4 cellular contexts compared by ENCODE assay signal in the genomic region with DNA sequence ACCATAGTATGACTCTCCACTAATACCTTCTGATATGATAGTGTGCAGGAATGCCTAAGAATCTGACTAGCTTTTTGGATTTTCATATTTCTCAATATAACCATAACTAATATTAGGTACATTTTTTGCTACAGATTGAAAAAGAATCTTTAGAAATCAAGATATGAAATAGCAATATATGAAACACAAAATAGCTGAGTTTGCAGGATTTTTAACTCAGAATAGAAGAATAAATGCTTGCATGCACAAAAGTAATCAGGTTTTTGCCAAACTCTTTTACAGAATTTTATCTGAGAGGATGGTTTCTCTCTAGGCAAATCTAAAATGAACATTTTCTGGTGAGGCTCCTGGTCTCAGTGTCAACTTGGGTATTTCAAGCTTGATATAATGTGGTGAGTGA.
TF ChIP-seq lines count a peak whose summit lies in the region.

No MANE protein-coding gene starts in this region.

TF ChIP-seq in A549, 52 proteins besides CTCF, POLR2A, EP300 and RAD21:
- no peak for TF ChIP-seq SMC3 (IDR thresholded peaks at IDR 0.05)
- TF ChIP-seq MAFK (IDR thresholded peaks at IDR 0.05; ENCODE audit: partially characterized antibody) = peak; percentile 84

TF ChIP-seq in IMR-90, 13 proteins besides CTCF, POLR2A, EP300 and RAD21:
- TF ChIP-seq MAFK (IDR thresholded peaks at IDR 0.05; ENCODE audit: low read depth, low read length) = peak; percentile 85
- TF ChIP-seq BHLHE40 (IDR thresholded peaks at IDR 0.05; ENCODE audit: low read depth, low read length) = no peak

TF ChIP-seq in K562, 482 proteins besides CTCF, POLR2A, EP300 and RAD21:
- no peak for TF ChIP-seq ZNF445 (CRISPR knock-in tag; IDR thresholded peaks at IDR 0.05; ENCODE audit: low read depth)
- TF ChIP-seq, protein P1, sequence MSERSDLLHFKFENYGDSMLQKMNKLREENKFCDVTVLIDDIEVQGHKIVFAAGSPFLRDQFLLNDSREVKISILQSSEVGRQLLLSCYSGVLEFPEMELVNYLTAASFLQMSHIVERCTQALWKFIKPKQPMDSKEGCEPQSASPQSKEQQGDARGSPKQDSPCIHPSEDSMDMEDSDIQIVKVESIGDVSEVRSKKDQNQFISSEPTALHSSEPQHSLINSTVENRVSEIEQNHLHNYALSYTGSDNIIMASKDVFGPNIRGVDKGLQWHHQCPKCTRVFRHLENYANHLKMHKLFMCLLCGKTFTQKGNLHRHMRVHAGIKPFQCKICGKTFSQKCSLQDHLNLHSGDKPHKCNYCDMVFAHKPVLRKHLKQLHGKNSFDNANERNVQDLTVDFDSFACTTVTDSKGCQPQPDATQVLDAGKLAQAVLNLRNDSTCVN (CRISPR knock-in tag; IDR thresholded peaks at IDR 0.05) = no peak
- TF ChIP-seq IFI16 (CRISPR knock-in tag; IDR thresholded peaks at IDR 0.05) = no peak
- TF ChIP-seq DNMT1 (IDR thresholded peaks at IDR 0.05) = no peak
- peak; percentile 61 for TF ChIP-seq ZNF316 (IDR thresholded peaks at IDR 0.05)
- no peak for TF ChIP-seq LARP7 (IDR thresholded peaks at IDR 0.05)
- peak; percentile 39; the same call in 1 of the 2 replicates for TF ChIP-seq MAFF (IDR thresholded peaks at IDR 0.05; ENCODE audit: low read length)
- peak; percentile 42; the same call in 1 of the 2 replicates for TF ChIP-seq C11orf30 (IDR thresholded peaks at IDR 0.05; ENCODE audit: low read depth)
- TF ChIP-seq PCBP2 (IDR thresholded peaks at IDR 0.05; ENCODE audit: low read depth, low read length, poor library complexity, severe bottlenecking) = no peak
- no peak for TF ChIP-seq IRF2 (CRISPR knock-in tag; IDR thresholded peaks at IDR 0.05)
- TF ChIP-seq ETV5 (CRISPR knock-in tag; IDR thresholded peaks at IDR 0.05; ENCODE audit: low read depth) = no peak
- no peak for TF ChIP-seq ZNF232 (CRISPR knock-in tag; IDR thresholded peaks at IDR 0.05)
- no peak for TF ChIP-seq SRF (CRISPR knock-in tag; IDR thresholded peaks at IDR 0.05)
- no peak for TF ChIP-seq KDM1A (IDR thresholded peaks at IDR 0.05)
- no peak for TF ChIP-seq CREM (IDR thresholded peaks at IDR 0.05; ENCODE audit: low read depth)
- TF ChIP-seq FOXP1 (CRISPR knock-in tag; IDR thresholded peaks at IDR 0.05) = no peak
- no peak for TF ChIP-seq RB1 (IDR thresholded peaks at IDR 0.05; ENCODE audit: low read depth)
- TF ChIP-seq POLR2AphosphoS5 (IDR thresholded peaks at IDR 0.05; ENCODE audit: control insufficient read depth, insufficient read depth, low read depth, low read length) = no peak
- TF ChIP-seq STAT5B (CRISPR knock-in tag; IDR thresholded peaks at IDR 0.05) = no peak
- no peak for TF ChIP-seq EHMT2 (IDR thresholded peaks at IDR 0.05)
- TF ChIP-seq FIP1L1 (IDR thresholded peaks at IDR 0.05; ENCODE audit: low read depth, low read length, poor library complexity, severe bottlenecking) = no peak
- TF ChIP-seq ZNF263 (CRISPR knock-in tag; IDR thresholded peaks at IDR 0.05; ENCODE audit: borderline replicate concordance) = no peak
- peak; percentile 46; the same call in 1 of the 2 replicates for TF ChIP-seq MAFG (tag; conservative IDR thresholded peaks at IDR 0.05)
- no peak for TF ChIP-seq ELF1 (tag; IDR thresholded peaks at IDR 0.05)
- TF ChIP-seq MIER1 (IDR thresholded peaks at IDR 0.05; ENCODE audit: low read depth) = no peak
- TF ChIP-seq, protein P2, sequence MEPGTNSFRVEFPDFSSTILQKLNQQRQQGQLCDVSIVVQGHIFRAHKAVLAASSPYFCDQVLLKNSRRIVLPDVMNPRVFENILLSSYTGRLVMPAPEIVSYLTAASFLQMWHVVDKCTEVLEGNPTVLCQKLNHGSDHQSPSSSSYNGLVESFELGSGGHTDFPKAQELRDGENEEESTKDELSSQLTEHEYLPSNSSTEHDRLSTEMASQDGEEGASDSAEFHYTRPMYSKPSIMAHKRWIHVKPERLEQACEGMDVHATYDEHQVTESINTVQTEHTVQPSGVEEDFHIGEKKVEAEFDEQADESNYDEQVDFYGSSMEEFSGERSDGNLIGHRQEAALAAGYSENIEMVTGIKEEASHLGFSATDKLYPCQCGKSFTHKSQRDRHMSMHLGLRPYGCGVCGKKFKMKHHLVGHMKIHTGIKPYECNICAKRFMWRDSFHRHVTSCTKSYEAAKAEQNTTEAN (CRISPR knock-in tag; IDR thresholded peaks at IDR 0.05) = no peak
- TF ChIP-seq FOSL1 (tag; conservative IDR thresholded peaks at IDR 0.05) = no peak

TF ChIP-seq in SK-N-SH, 30 proteins besides CTCF, POLR2A, EP300 and RAD21:
- TF ChIP-seq, protein P3, sequence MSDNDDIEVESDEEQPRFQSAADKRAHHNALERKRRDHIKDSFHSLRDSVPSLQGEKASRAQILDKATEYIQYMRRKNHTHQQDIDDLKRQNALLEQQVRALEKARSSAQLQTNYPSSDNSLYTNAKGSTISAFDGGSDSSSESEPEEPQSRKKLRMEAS (IDR thresholded peaks at IDR 0.05; ENCODE audit: low read depth) = no peak
- TF ChIP-seq TEAD4 (IDR thresholded peaks at IDR 0.05; ENCODE audit: borderline replicate concordance, insufficient read depth) = no peak
- TF ChIP-seq FOSL2 (IDR thresholded peaks at IDR 0.05; ENCODE audit: borderline replicate concordance, low read depth) = no peak
- TF ChIP-seq, protein P4, sequence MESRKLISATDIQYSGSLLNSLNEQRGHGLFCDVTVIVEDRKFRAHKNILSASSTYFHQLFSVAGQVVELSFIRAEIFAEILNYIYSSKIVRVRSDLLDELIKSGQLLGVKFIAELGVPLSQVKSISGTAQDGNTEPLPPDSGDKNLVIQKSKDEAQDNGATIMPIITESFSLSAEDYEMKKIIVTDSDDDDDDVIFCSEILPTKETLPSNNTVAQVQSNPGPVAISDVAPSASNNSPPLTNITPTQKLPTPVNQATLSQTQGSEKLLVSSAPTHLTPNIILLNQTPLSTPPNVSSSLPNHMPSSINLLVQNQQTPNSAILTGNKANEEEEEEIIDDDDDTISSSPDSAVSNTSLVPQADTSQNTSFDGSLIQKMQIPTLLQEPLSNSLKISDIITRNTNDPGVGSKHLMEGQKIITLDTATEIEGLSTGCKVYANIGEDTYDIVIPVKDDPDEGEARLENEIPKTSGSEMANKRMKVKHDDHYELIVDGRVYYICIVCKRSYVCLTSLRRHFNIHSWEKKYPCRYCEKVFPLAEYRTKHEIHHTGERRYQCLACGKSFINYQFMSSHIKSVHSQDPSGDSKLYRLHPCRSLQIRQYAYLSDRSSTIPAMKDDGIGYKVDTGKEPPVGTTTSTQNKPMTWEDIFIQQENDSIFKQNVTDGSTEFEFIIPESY (IDR thresholded peaks at IDR 0.05; ENCODE audit: borderline replicate concordance, low read depth) = no peak
- no peak for TF ChIP-seq CHD2 (IDR thresholded peaks at IDR 0.05; ENCODE audit: low read length, partially characterized antibody)
- TF ChIP-seq YY1 (IDR thresholded peaks at IDR 0.05; ENCODE audit: low read depth) = no peak
- no peak for TF ChIP-seq NRF1 (IDR thresholded peaks at IDR 0.05; ENCODE audit: low read depth, low read length)
- TF ChIP-seq FOXJ3 (CRISPR knock-in tag; IDR thresholded peaks at IDR 0.05) = no peak
- TF ChIP-seq NFIC (IDR thresholded peaks at IDR 0.05; ENCODE audit: borderline replicate concordance) = no peak
